Comparison of ENCODE assay signal across 23 cellular contexts in genomic region chr6:108739496-108740330, GRCh38.
A peak's percentile ranks its signal among the peaks of the same experiment; 100 is the strongest.
DNase-seq lines count a peak whose midpoint lies in the region; ATAC-seq, FAIRE-seq and TF ChIP-seq lines count a peak whose summit lies in the region.
"Had no signal": no experiment of that assay in that cellular context is flagged by ENCODE, and none has a peak within 500 bp of the region (broad histone marks: within the 10 kb centered on the region; RNA-seq: fewer than 3 reads in every experiment).

No MANE protein-coding gene starts in this region.

- TF ChIP-seq CTCF in LNCaP clone FGC (IDR thresholded peaks at IDR 0.05; ENCODE audit: control insufficient read depth, extremely low read depth, insufficient read depth) = no peak
- TF ChIP-seq CTCF in ascending aorta (IDR thresholded peaks at IDR 0.05) = no peak
- TF ChIP-seq CTCF in pancreas (IDR thresholded peaks at IDR 0.05) = no peak

- H3K27me3 ChIP-seq in ascending aorta (no peaks in the 10 kb centered on the region), pancreas (no peaks in the 10 kb centered on the region)
- H3K27me3 ChIP-seq: breast epithelium, dorsolateral prefrontal cortex, esophagus muscularis mucosa, suprapubic skin had no signal

- H3K27ac ChIP-seq in ascending aorta = peak overlapping the region; percentile 15 to 63
- peak overlapping the region; percentile 98 for H3K27ac ChIP-seq in epithelial cell of prostate
- H3K27ac ChIP-seq in pancreas = peak overlapping the region in 3 of 4 donors; percentile 33 to 63 (median 53)
- H3K27ac ChIP-seq: breast epithelium, esophagus muscularis mucosa, suprapubic skin had no signal

- intact Hi-C loops in ascending aorta (cut with DNase I) = loop anchor here (1.0 to 2.0 kb wide), 2 partner anchors 30 to 181 kb away; no protein-coding TSS in a partner anchor
- intact Hi-C loops in pancreas (cut with DNase I) = no loop called here
- intact Hi-C loops in left colon (cut with DNase I, micrococcal nuclease) = no loop called here

- H3K4me3 ChIP-seq in LNCaP clone FGC (ENCODE audit: low read depth, low read length) = no peak overlapping the region
- no peak overlapping the region for H3K4me3 ChIP-seq in ascending aorta
- H3K4me3 ChIP-seq in pancreas = no peak overlapping the region
- H3K4me3 ChIP-seq: breast epithelium, dorsolateral prefrontal cortex, esophagus muscularis mucosa, suprapubic skin had no signal

- WGBS in pancreas, 2 donors = 16 to 21% methylated on average over 10 of the region's 10 CpGs

- H3K36me3 ChIP-seq in ascending aorta (no peaks in the 10 kb centered on the region), pancreas (no peaks in the 10 kb centered on the region)
- H3K36me3 ChIP-seq: breast epithelium, esophagus muscularis mucosa, suprapubic skin had no signal

- ATAC-seq in pancreas (peak; percentile 51 to 75 (median 67)), left colon (no peak), HG03175 (IDR thresholded peaks at IDR 0.05; ENCODE audit: unreplicated experiment) (no peak)
- ATAC-seq: activated CD8-positive, alpha-beta T cell treated with anti-CD3 and anti-CD28 coated beads for 36 hours; activated naive CD4-positive, alpha-beta T cell treated with anti-CD3 and anti-CD28 coated beads, Interleukin-2, amount 50 U/mL, for 72 hours had no signal

- H3K4me1 ChIP-seq in ascending aorta = peaks cover 12 to 54% of the 10 kb centered on the region in 2 donors
- H3K4me1 ChIP-seq in pancreas = peaks cover 11 to 31% (median 29%) of the 10 kb centered on the region in 3 donors
- H3K4me1 ChIP-seq: breast epithelium had no signal

- no peak for FAIRE-seq in pancreas (lab: Jason Lieb, UNC)
- FAIRE-seq: G401.6, small intestine had no signal

- H3K9me3 ChIP-seq in ascending aorta = no peaks in the 10 kb centered on the region
- no peaks in the 10 kb centered on the region for H3K9me3 ChIP-seq in pancreas
- H3K9me3 ChIP-seq: breast epithelium, esophagus muscularis mucosa, suprapubic skin had no signal

- DNase-seq in LNCaP clone FGC (ENCODE audit: low read depth) (peak; percentile 89), ascending aorta (ENCODE audit: low spot score in 2 of 2) (peak in 1 of 2 donors; percentile 57), epithelial cell of prostate (ENCODE audit: low read depth, low spot score) (no peak), pancreas (peak in 2 of 6 donors; percentile 39 to 45), left colon (no peak), NCI-H774 (lab: John Stamatoyannopoulos, UW) (no peak)
- DNase-seq: activated B cell treated with CpG ODN at 0.5 μM for 24 hours; activated CD8-positive, alpha-beta T cell treated with anti-CD3 and anti-CD28 coated beads for 36 hours; activated T-cell treated with anti-CD3 and anti-CD28 coated beads, Interleukin-2, amount 50 U/mL, for 24 hours; COR-L47; dorsolateral prefrontal cortex; mesenchymal stem cell; NCI-H1694; NCI-H345; SHP77; small intestine; stimulated activated CD4-positive, alpha-beta T cell treated with anti-CD3 and anti-CD28 coated beads, Interleukin-4, amount 100 ng/mL, for 24 hours had no signal

Comparison
In these comparisons a context has a peak if more than half of its experiments do, and no peak if none do; other contexts are left out.
1. H3K27ac ChIP-seq: peak in every context shown above with its lines; median percentile 98 in epithelial cell of prostate; 53 in pancreas; 39 in ascending aorta.
2. ATAC-seq: peak in pancreas (4 of 4); none in left colon (single experiment) and HG03175 (single experiment).